Comparison of ENCODE assay signal across 23 cellular contexts in the genomic region with DNA sequence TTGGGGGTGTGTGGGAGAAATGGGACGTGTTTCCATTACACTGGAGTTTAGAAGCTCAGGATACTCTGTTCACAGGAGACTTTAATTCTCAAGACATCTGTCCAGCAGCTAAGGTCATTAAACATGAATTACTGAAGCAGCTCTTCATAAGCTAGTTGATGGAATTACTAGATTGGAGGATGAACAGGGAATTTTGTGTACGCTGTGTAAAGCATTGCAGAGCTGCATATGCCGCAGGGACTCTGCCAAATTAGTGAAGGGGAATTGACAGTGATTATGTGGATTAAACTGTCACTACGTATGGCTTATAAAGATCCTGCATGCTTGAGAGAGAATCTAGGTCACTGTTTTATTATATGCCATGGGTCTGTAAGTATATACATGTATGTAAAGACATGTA.
"Had no signal": no experiment of that assay in that cellular context is flagged by ENCODE, and none has a peak within 500 bp of the region (broad histone marks: within the 10 kb centered on the region; RNA-seq: fewer than 3 reads in every experiment).

No MANE protein-coding gene starts in this region.

- H3K27me3 ChIP-seq: brain microvascular endothelial cell, gastrocnemius medialis, heart left ventricle had no signal

- ATAC-seq: activated CD8-positive, alpha-beta T cell treated with anti-CD3 and anti-CD28 coated beads for 36 hours; activated T-cell treated with anti-CD3 and anti-CD28 coated beads, Interleukin-2, amount 50 U/mL, for 4 hours; activated T-helper 17 cell treated with anti-CD3 and anti-CD28 coated beads, Interleukin-2, amount 50 U/mL, for 72 hours; esophagus mucosa; foreskin keratinocyte; gastrocnemius medialis; heart left ventricle; WTC11 had no signal

- H3K9me3 ChIP-seq: gastrocnemius medialis, heart left ventricle had no signal

- H3K4me1 ChIP-seq: foreskin keratinocyte, gastrocnemius medialis, heart left ventricle had no signal

- H3K27ac ChIP-seq: brain microvascular endothelial cell, foreskin keratinocyte, gastrocnemius medialis, heart left ventricle had no signal

- DNase-seq: activated CD4-positive, alpha-beta T cell treated with anti-CD3 and anti-CD28 coated beads for 1 hour; activated CD4-positive, alpha-beta T cell treated with anti-CD3 and anti-CD28 coated beads for 48 hours; activated CD4-positive, alpha-beta T cell treated with anti-CD3 and anti-CD28 coated beads, Interleukin-2, amount 50 U/mL, for 1 hour; activated CD4-positive, alpha-beta T cell treated with anti-CD3 and anti-CD28 coated beads, Interleukin-2, amount 50 U/mL, for 48 hours; activated CD8-positive, alpha-beta memory T cell treated with anti-CD3 and anti-CD28 coated beads for 24 hours; activated CD8-positive, alpha-beta T cell treated with anti-CD3 and anti-CD28 coated beads for 36 hours; activated effector memory CD4-positive, alpha-beta T cell treated with Interleukin-2 at 50 U/mL for 16 hours; activated gamma-delta T cell treated with Interleukin-2 at 50 U/mL for 16 hours; activated naive CD4-positive, alpha-beta T cell treated with anti-CD3 and anti-CD28 coated beads, Interleukin-2, amount 50 U/mL, for 16 hours; activated naive CD4-positive, alpha-beta T cell treated with Interleukin-2 at 50 U/mL for 16 hours; activated T-cell treated with anti-CD3 and anti-CD28 coated beads, Interleukin-2, amount 50 U/mL, for 4 hours; amniotic stem cell; brain microvascular endothelial cell; effector memory CD4-positive, alpha-beta T cell; endodermal cell; foreskin keratinocyte; gastrocnemius medialis; glutamatergic neuron; heart left ventricle; T-helper 2 cell had no signal

- H3K36me3 ChIP-seq: brain microvascular endothelial cell, gastrocnemius medialis, heart left ventricle had no signal

- H3K4me3 ChIP-seq: gastrocnemius medialis, heart left ventricle had no signal
